ENCODE assay signal across 1 cellular context in the genomic region with DNA sequence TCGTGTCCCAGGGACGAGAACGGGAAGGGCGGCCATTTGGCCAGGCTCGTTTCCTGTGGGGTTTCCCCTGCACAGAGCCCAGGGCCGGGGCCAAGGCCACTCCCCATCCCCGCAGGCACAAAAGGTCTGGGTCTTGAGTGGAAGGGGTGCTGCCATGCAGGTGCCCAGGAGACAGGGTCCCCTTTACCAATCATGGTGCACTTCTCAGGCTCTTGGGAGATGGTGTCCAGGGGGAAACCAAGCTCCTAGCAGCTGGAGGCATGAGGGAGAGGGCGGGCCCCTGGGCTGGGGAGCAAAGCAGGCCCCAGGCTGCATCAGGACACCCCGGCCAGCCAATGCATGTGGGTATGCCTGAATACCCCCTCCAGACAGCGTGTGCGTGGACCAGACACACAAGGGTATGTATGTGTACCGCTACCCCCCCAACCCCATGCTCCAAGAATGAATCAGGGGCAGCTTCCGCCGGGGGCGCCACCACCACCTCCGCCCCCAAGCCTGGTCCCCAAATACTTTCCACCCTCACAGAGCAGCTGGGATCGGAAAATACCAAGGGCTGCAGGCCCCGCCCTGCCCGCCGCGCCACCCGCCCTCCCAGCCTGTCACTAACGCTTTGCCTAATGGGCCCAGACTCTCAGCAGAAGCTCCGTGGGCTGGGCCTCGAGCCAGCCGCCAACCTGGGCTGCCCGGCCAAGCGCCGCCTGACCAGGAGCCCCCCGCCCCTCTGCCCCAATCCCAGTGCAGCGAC.
TF ChIP-seq lines count a peak whose summit lies in the region.

No MANE protein-coding gene starts in this region.

TF ChIP-seq in K562, 482 proteins besides CTCF, POLR2A, EP300 and RAD21 (continued from another document and continues in another):
- TF ChIP-seq, protein P1, sequence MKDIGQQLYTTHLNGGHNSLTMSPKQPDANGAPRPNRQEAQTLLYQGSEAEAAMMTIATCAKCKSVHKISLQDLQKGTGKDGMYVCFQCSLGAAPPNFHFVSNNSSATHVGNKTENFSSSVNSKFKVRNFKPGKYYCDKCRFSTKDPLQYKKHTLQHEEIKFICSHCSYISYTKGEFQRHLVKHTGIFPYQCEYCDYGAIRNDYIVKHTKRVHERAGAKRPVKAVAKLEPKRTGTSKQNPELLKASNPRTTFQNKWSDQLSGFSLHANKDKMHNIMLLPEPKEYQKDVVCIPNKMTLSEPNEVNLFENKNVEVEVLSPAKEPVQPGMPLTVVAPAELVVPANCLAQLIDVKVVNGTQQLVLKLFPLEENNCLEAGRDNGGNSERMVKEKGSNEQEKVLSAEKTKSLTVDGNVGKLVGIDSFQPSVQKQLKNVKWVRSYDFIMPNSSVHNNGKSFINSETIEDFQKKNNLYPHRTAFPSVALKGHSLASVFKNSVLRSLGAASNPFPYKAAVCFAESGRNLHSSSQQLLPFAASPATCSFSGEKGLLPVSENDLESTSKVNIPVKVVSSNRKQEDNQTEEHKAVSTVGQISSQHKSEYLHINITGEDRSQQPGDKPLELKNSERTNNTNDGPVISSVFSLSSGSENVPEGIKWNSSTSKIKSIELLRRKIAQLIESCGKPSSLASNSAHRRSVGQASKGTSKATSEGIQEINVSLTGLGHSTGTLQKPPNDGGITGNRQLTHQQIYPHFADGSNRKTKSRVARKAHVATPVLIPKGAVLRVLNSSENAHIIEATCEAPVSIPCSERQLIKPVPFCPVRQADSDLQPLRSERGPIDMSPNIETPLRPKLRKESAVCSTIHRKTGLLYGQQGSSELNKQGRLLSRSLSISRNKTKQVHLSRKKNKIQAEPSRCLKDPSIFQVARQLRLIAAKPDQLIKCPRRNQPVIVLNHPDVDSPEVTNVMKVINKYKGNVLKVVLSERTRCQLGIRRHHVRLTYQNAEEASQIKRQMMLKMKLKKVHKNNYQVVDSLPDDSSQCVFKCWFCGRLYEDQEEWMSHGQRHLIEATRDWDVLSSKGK (CRISPR knock-in tag; IDR thresholded peaks at IDR 0.05): no peak
- TF ChIP-seq ZNF436 (CRISPR knock-in tag; IDR thresholded peaks at IDR 0.05) (no peak), ZNF197 (CRISPR knock-in tag; IDR thresholded peaks at IDR 0.05; ENCODE audit: low read depth) (no peak), ZNF311 (CRISPR knock-in tag; IDR thresholded peaks at IDR 0.05) (no peak), XRCC4 (IDR thresholded peaks at IDR 0.05; ENCODE audit: extremely low read depth, insufficient read depth, insufficient read length) (no peak), CBFA2T3 (IDR thresholded peaks at IDR 0.05) (no peak), CCAR2 (IDR thresholded peaks at IDR 0.05; ENCODE audit: low read depth, low read length) (no peak), BRF1 (IDR thresholded peaks at IDR 0.05; ENCODE audit: borderline replicate concordance, extremely low read depth, insufficient read length) (no peak), DNMT1 (IDR thresholded peaks at IDR 0.05) (0 out of 2 replicates have a peak, but pooled peaks have one; percentile 47), ZFX (CRISPR knock-in tag; IDR thresholded peaks at IDR 0.05) (peak; percentile 39; the same call in 1 of the 2 replicates), BDP1 (IDR thresholded peaks at IDR 0.05; ENCODE audit: insufficient read depth, insufficient read length) (no peak), ZNF551 (CRISPR knock-in tag; IDR thresholded peaks at IDR 0.05) (no peak), SMARCA4 (IDR thresholded peaks at IDR 0.05) (peak; percentile 55; the same call in 1 of the 2 replicates), ZNF431 (CRISPR knock-in tag; IDR thresholded peaks at IDR 0.05) (no peak), EWSR1 (IDR thresholded peaks at IDR 0.05; ENCODE audit: borderline replicate concordance, low read depth, partially characterized antibody) (no peak), ZNF212 (CRISPR knock-in tag; IDR thresholded peaks at IDR 0.05) (no peak), GABPB1 (CRISPR knock-in tag; IDR thresholded peaks at IDR 0.05) (no peak; the same call in 1 of the 2 replicates), PRPF4 (IDR thresholded peaks at IDR 0.05; ENCODE audit: insufficient read depth, low read depth, low read length, poor library complexity, severe bottlenecking) (no peak), MCM2 (IDR thresholded peaks at IDR 0.05; ENCODE audit: low read depth) (no peak), ZNF668 (CRISPR knock-in tag; IDR thresholded peaks at IDR 0.05) (no peak), RCOR1 (IDR thresholded peaks at IDR 0.05; ENCODE audit: borderline replicate concordance in 1 of 2, low read depth in 2 of 2, low read length in 2 of 2) (no peak), MEF2A (IDR thresholded peaks at IDR 0.05; ENCODE audit: control insufficient read depth, low read depth, low read length) (no peak), NCOA6 (IDR thresholded peaks at IDR 0.05) (no peak), ZNF324 (CRISPR knock-in tag; IDR thresholded peaks at IDR 0.05) (no peak), KLF10 (CRISPR knock-in tag; IDR thresholded peaks at IDR 0.05) (no peak), EP400 (IDR thresholded peaks at IDR 0.05) (peak; percentile 84), XRCC3 (IDR thresholded peaks at IDR 0.05) (no peak), BCL6 (CRISPR knock-in tag; IDR thresholded peaks at IDR 0.05) (no peak), ATF1 (CRISPR knock-in tag; IDR thresholded peaks at IDR 0.05) (no peak), ATF1 (tag; IDR thresholded peaks at IDR 0.05) (no peak; the same call in 1 of the 2 replicates), MTA3 (IDR thresholded peaks at IDR 0.05; ENCODE audit: borderline replicate concordance) (no peak), HDAC2 (IDR thresholded peaks at IDR 0.05) (no peak)
- TF ChIP-seq, protein P2, sequence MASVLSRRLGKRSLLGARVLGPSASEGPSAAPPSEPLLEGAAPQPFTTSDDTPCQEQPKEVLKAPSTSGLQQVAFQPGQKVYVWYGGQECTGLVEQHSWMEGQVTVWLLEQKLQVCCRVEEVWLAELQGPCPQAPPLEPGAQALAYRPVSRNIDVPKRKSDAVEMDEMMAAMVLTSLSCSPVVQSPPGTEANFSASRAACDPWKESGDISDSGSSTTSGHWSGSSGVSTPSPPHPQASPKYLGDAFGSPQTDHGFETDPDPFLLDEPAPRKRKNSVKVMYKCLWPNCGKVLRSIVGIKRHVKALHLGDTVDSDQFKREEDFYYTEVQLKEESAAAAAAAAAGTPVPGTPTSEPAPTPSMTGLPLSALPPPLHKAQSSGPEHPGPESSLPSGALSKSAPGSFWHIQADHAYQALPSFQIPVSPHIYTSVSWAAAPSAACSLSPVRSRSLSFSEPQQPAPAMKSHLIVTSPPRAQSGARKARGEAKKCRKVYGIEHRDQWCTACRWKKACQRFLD (CRISPR knock-in tag; IDR thresholded peaks at IDR 0.05): 0 out of 2 replicates have a peak, but pooled peaks have one; percentile 17
- TF ChIP-seq, protein P3, sequence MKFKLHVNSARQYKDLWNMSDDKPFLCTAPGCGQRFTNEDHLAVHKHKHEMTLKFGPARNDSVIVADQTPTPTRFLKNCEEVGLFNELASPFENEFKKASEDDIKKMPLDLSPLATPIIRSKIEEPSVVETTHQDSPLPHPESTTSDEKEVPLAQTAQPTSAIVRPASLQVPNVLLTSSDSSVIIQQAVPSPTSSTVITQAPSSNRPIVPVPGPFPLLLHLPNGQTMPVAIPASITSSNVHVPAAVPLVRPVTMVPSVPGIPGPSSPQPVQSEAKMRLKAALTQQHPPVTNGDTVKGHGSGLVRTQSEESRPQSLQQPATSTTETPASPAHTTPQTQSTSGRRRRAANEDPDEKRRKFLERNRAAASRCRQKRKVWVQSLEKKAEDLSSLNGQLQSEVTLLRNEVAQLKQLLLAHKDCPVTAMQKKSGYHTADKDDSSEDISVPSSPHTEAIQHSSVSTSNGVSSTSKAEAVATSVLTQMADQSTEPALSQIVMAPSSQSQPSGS (CRISPR knock-in tag; IDR thresholded peaks at IDR 0.05): 0 out of 2 replicates have a peak, but pooled peaks have one; percentile 42
- TF ChIP-seq, protein P4, sequence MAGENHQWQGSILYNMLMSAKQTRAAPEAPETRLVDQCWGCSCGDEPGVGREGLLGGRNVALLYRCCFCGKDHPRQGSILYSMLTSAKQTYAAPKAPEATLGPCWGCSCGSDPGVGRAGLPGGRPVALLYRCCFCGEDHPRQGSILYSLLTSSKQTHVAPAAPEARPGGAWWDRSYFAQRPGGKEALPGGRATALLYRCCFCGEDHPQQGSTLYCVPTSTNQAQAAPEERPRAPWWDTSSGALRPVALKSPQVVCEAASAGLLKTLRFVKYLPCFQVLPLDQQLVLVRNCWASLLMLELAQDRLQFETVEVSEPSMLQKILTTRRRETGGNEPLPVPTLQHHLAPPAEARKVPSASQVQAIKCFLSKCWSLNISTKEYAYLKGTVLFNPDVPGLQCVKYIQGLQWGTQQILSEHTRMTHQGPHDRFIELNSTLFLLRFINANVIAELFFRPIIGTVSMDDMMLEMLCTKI (IDR thresholded peaks at IDR 0.05; ENCODE audit: partially characterized antibody): no peak
- TF ChIP-seq, protein P5, sequence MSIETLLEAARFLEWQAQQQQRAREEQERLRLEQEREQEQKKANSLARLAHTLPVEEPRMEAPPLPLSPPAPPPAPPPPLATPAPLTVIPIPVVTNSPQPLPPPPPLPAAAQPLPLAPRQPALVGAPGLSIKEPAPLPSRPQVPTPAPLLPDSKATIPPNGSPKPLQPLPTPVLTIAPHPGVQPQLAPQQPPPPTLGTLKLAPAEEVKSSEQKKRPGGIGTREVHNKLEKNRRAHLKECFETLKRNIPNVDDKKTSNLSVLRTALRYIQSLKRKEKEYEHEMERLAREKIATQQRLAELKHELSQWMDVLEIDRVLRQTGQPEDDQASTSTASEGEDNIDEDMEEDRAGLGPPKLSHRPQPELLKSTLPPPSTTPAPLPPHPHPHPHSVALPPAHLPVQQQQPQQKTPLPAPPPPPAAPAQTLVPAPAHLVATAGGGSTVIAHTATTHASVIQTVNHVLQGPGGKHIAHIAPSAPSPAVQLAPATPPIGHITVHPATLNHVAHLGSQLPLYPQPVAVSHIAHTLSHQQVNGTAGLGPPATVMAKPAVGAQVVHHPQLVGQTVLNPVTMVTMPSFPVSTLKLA (conservative IDR thresholded peaks at IDR 0.05): peak; percentile 61 to 65; a peak in 3 of 4 replicates
- TF ChIP-seq, protein P6, sequence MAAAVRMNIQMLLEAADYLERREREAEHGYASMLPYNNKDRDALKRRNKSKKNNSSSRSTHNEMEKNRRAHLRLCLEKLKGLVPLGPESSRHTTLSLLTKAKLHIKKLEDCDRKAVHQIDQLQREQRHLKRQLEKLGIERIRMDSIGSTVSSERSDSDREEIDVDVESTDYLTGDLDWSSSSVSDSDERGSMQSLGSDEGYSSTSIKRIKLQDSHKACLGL (CRISPR knock-in tag; IDR thresholded peaks at IDR 0.05; ENCODE audit: borderline replicate concordance, poor library complexity, severe bottlenecking): no peak
- TF ChIP-seq, protein P7, sequence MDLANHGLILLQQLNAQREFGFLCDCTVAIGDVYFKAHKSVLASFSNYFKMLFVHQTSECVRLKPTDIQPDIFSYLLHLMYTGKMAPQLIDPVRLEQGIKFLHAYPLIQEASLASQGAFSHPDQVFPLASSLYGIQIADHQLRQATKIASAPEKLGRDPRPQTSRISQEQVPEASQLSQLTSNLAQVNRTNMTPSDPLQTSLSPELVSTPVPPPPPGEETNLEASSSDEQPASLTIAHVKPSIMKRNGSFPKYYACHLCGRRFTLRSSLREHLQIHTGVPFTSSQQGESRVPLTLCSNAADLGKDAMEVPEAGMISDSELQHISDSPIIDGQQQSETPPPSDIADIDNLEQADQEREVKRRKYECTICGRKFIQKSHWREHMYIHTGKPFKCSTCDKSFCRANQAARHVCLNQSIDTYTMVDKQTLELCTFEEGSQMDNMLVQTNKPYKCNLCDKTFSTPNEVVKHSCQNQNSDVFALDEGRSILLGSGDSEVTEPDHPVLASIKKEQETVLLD (IDR thresholded peaks at IDR 0.05): peak; percentile 48; the same call in 1 of the 2 replicates
- TF ChIP-seq, protein P8, sequence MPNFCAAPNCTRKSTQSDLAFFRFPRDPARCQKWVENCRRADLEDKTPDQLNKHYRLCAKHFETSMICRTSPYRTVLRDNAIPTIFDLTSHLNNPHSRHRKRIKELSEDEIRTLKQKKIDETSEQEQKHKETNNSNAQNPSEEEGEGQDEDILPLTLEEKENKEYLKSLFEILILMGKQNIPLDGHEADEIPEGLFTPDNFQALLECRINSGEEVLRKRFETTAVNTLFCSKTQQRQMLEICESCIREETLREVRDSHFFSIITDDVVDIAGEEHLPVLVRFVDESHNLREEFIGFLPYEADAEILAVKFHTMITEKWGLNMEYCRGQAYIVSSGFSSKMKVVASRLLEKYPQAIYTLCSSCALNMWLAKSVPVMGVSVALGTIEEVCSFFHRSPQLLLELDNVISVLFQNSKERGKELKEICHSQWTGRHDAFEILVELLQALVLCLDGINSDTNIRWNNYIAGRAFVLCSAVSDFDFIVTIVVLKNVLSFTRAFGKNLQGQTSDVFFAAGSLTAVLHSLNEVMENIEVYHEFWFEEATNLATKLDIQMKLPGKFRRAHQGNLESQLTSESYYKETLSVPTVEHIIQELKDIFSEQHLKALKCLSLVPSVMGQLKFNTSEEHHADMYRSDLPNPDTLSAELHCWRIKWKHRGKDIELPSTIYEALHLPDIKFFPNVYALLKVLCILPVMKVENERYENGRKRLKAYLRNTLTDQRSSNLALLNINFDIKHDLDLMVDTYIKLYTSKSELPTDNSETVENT (CRISPR knock-in tag; IDR thresholded peaks at IDR 0.05): no peak
- TF ChIP-seq, protein P9, sequence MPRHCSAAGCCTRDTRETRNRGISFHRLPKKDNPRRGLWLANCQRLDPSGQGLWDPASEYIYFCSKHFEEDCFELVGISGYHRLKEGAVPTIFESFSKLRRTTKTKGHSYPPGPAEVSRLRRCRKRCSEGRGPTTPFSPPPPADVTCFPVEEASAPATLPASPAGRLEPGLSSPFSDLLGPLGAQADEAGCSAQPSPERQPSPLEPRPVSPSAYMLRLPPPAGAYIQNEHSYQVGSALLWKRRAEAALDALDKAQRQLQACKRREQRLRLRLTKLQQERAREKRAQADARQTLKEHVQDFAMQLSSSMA (CRISPR knock-in tag; IDR thresholded peaks at IDR 0.05): 0 out of 2 replicates have a peak, but pooled peaks have one; percentile 33
- TF ChIP-seq, protein P10, sequence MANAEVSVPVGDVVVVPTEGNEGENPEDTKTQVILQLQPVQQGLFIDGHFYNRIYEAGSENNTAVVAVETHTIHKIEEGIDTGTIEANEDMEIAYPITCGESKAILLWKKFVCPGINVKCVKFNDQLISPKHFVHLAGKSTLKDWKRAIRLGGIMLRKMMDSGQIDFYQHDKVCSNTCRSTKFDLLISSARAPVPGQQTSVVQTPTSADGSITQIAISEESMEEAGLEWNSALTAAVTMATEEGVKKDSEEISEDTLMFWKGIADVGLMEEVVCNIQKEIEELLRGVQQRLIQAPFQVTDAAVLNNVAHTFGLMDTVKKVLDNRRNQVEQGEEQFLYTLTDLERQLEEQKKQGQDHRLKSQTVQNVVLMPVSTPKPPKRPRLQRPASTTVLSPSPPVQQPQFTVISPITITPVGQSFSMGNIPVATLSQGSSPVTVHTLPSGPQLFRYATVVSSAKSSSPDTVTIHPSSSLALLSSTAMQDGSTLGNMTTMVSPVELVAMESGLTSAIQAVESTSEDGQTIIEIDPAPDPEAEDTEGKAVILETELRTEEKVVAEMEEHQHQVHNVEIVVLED (CRISPR knock-in tag; IDR thresholded peaks at IDR 0.05): no peak
